In genomic region chr10:89369142-89370105, GRCh38 we compare ENCODE assay signal across 8 cellular contexts.
DNase-seq lines count a peak whose midpoint lies in the region; ATAC-seq, FAIRE-seq and TF ChIP-seq lines count a peak whose summit lies in the region.

No MANE protein-coding gene starts in this region.

- H3K4me3 ChIP-seq in GM06990 (replicated peaks; ENCODE audit: low read depth, low read length) (no peak overlapping the region), RWPE2 (ENCODE audit: severe bottlenecking) (no peak overlapping the region), foreskin fibroblast (ENCODE audit: low read depth in 1 of 2, low read length in 2 of 2) (no peak overlapping the region)

- TF ChIP-seq CTCF in GM06990 (IDR thresholded peaks at IDR 0.05; ENCODE audit: insufficient read depth, low read length, poor library complexity, severe bottlenecking) (peak; percentile 57), RWPE2 (IDR thresholded peaks at IDR 0.05; ENCODE audit: poor library complexity, severe bottlenecking) (peak; percentile 76), foreskin fibroblast (IDR thresholded peaks at IDR 0.05; ENCODE audit: low read depth, low read length) (peak; percentile 56)

- H3K9me3 ChIP-seq in RWPE2 (ENCODE audit: severe bottlenecking), result no peaks in the 10 kb centered on the region

- ATAC-seq in RWPE2 (ENCODE audit: low read depth) (no peak), GM21515 (IDR thresholded peaks at IDR 0.05; ENCODE audit: unreplicated experiment) (no peak), GM21423 (IDR thresholded peaks at IDR 0.05; ENCODE audit: unreplicated experiment) (no peak)

- DNase-seq in GM06990 (ENCODE audit: extremely low read depth, insufficient read length), result no peak
- no peak for DNase-seq in RWPE2 (ENCODE audit: low spot score)
- DNase-seq in foreskin fibroblast, result peak in 1 of 2 donors; percentile 74
- peak; percentile 44 for DNase-seq in stromal cell of bone marrow (ENCODE audit: low read depth)
- DNase-seq in inferior parietal cortex (ENCODE audit: extremely low spot score), result no peak

- H3K27me3 ChIP-seq in GM06990 (replicated peaks; ENCODE audit: control insufficient read depth, insufficient read depth, low read length), result no peaks in the 10 kb centered on the region
- no peaks in the 10 kb centered on the region for H3K27me3 ChIP-seq in RWPE2 (ENCODE audit: insufficient read depth, poor library complexity, severe bottlenecking)

- H3K36me3 ChIP-seq in GM06990 (ENCODE audit: control insufficient read depth, insufficient read depth, low read length), result no peaks in the 10 kb centered on the region
- H3K36me3 ChIP-seq in RWPE2 (ENCODE audit: low read depth), result no peaks in the 10 kb centered on the region

- FAIRE-seq in A204.1 (lab: Jason Lieb, UNC), result peak; percentile 96

- no peak overlapping the region for H3K27ac ChIP-seq in RWPE2 (ENCODE audit: poor library complexity, severe bottlenecking)

- H3K4me1 ChIP-seq in RWPE2 (ENCODE audit: insufficient read depth, poor library complexity, severe bottlenecking), result peaks cover 9% of the 10 kb centered on the region
